Comparison of ENCODE assay signal across 9 cellular contexts in the genomic region with DNA sequence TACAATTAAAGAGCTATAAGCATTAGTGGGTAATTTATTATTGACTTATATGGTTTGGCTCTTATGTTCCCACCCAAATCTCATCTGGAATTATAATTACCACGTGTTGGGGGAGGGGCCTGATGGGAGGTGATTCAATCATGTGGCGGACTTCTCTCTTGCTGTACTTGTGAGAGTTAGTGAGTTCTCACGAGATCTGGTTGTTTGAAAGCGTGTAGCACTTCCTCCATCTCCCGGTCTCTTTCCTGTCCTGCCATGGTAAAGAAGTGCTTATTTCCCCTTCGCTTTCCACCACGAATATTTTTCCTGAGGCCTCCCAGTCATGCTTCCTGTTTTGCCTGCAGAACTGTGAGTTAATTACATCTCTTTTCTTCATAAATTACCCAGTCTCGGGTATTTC. TPM values are rescaled to one million over a fixed set of nuclear protein-coding genes. Genes with fewer than 3 reads are reported as not detected.
DNase-seq lines count a peak whose midpoint lies in the region; ATAC-seq lines count a peak whose summit lies in the region.
"Had no signal": no experiment of that assay in that cellular context is flagged by ENCODE, and none has a peak within 500 bp of the region (broad histone marks: within the 10 kb centered on the region; RNA-seq: fewer than 3 reads in every experiment).

No MANE protein-coding gene starts in this region.

- H3K4me1 ChIP-seq in SJCRH30, result no peaks in the 10 kb centered on the region

- peak; percentile 77 for ATAC-seq in activated CD4-positive, alpha-beta T cell treated with anti-CD3 and anti-CD28 coated beads for 36 hours
- ATAC-seq in HG02870 (IDR thresholded peaks at IDR 0.05; ENCODE audit: unreplicated experiment), result peak; percentile 72
- peak in 1 of 2 donors; percentile 42 for ATAC-seq in naive thymus-derived CD8-positive, alpha-beta T cell

- peak overlapping the region; percentile 2 for H3K27ac Mint-ChIP-seq in activated CD4-positive, alpha-beta T cell treated with anti-CD3 and anti-CD28 coated beads for 36 hours
- H3K27ac Mint-ChIP-seq in T-helper 2 cell treated with Interferon-gamma antibody and Interleukin-4, amounts not matched to agents 5 μg/mL and 100 μg/mL, for 36 hours, result no peak overlapping the region
- H3K27ac Mint-ChIP-seq in naive thymus-derived CD8-positive, alpha-beta T cell, result peak overlapping the region in 7 of 10 donors; percentile 6 to 72 (median 57)

- no peaks in the 10 kb centered on the region for H3K9me3 Mint-ChIP-seq in activated CD4-positive, alpha-beta T cell treated with anti-CD3 and anti-CD28 coated beads for 36 hours (ENCODE audit: low read depth)
- no peaks in the 10 kb centered on the region for H3K9me3 Mint-ChIP-seq in T-helper 2 cell treated with Interferon-gamma antibody and Interleukin-4, amounts not matched to agents 5 μg/mL and 100 μg/mL, for 36 hours
- no peaks in the 10 kb centered on the region for H3K9me3 Mint-ChIP-seq in naive thymus-derived CD8-positive, alpha-beta T cell

- POLR2A ChIA-PET in activated CD4-positive, alpha-beta T cell treated with anti-CD3 and anti-CD28 coated beads for 36 hours (lab: Charles Lee), result no interaction called here
- POLR2A ChIA-PET in naive thymus-derived CD8-positive, alpha-beta T cell (lab: Charles Lee), result no interaction called here

- H3K9me3 ChIP-seq in SJCRH30 (replicated peaks), result no peaks in the 10 kb centered on the region

- no peaks in the 10 kb centered on the region for H3K27me3 ChIP-seq in SJCRH30

- peaks cover 2% of the 10 kb centered on the region for H3K27me3 Mint-ChIP-seq in activated CD4-positive, alpha-beta T cell treated with anti-CD3 and anti-CD28 coated beads for 36 hours
- H3K27me3 Mint-ChIP-seq in T-helper 2 cell treated with Interferon-gamma antibody and Interleukin-4, amounts not matched to agents 5 μg/mL and 100 μg/mL, for 36 hours (ENCODE audit: low read depth), result peaks cover 9% of the 10 kb centered on the region
- peaks cover 2 to 6% (median 5%) of the 10 kb centered on the region in 5 donors for H3K27me3 Mint-ChIP-seq in naive thymus-derived CD8-positive, alpha-beta T cell

- H3K36me3 Mint-ChIP-seq in activated CD4-positive, alpha-beta T cell treated with anti-CD3 and anti-CD28 coated beads for 36 hours (ENCODE audit: low read depth), result no peaks in the 10 kb centered on the region
- H3K36me3 Mint-ChIP-seq in T-helper 2 cell treated with Interferon-gamma antibody and Interleukin-4, amounts not matched to agents 5 μg/mL and 100 μg/mL, for 36 hours (ENCODE audit: low read depth), result no peaks in the 10 kb centered on the region
- H3K36me3 Mint-ChIP-seq in naive thymus-derived CD8-positive, alpha-beta T cell, result no peaks in the 10 kb centered on the region

- CTCF ChIA-PET in activated CD4-positive, alpha-beta T cell treated with anti-CD3 and anti-CD28 coated beads for 36 hours (lab: Charles Lee), result interaction anchor here (0.8 to 1.2 kb wide), 2 partner anchors 31 to 209 kb away, joined by 3 to 4 read pairs; no protein-coding TSS in a partner anchor

- H3K4me3 Mint-ChIP-seq in activated CD4-positive, alpha-beta T cell treated with anti-CD3 and anti-CD28 coated beads for 36 hours, result peak overlapping the region; percentile 64
- H3K4me3 Mint-ChIP-seq in T-helper 2 cell treated with Interferon-gamma antibody and Interleukin-4, amounts not matched to agents 5 μg/mL and 100 μg/mL, for 36 hours, result peak overlapping the region; percentile 83
- H3K4me3 Mint-ChIP-seq in naive thymus-derived CD8-positive, alpha-beta T cell, result peak overlapping the region; percentile 52 to 84 (median 76)

- peak; percentile 29 for DNase-seq in activated CD4-positive, alpha-beta T cell treated with anti-CD3 and anti-CD28 coated beads for 36 hours
- DNase-seq in activated CD4-positive, alpha-beta T cell treated with anti-CD3 and anti-CD28 coated beads for 1 hour, result no peak
- no peak for DNase-seq in T-helper 2 cell treated with Interferon-gamma antibody and Interleukin-4, amounts not matched to agents 5 μg/mL and 100 μg/mL, for 36 hours (ENCODE audit: low spot score)
- DNase-seq in naive thymus-derived CD8-positive, alpha-beta T cell, result no peak
- no peak for DNase-seq in SJCRH30
- no peak for DNase-seq in cerebellar nuclear complex (lab: John Stamatoyannopoulos, UW)
- DNase-seq in NCI-H226, result no peak
- DNase-seq: NCI-H2171 treated with DMSO at 0.1 percent for 48 hours had no signal

- H3K4me3 ChIP-seq in SJCRH30, result no peak overlapping the region

- no peak overlapping the region for H3K27ac ChIP-seq in SJCRH30

- peaks cover 14% of the 10 kb centered on the region for H3K4me1 Mint-ChIP-seq in activated CD4-positive, alpha-beta T cell treated with anti-CD3 and anti-CD28 coated beads for 36 hours
- peaks cover 7% of the 10 kb centered on the region for H3K4me1 Mint-ChIP-seq in T-helper 2 cell treated with Interferon-gamma antibody and Interleukin-4, amounts not matched to agents 5 μg/mL and 100 μg/mL, for 36 hours (ENCODE audit: low read depth)
- peaks cover 3 to 14% (median 10%) of the 10 kb centered on the region in 4 donors for H3K4me1 Mint-ChIP-seq in naive thymus-derived CD8-positive, alpha-beta T cell

- intact Hi-C loops in activated CD4-positive, alpha-beta T cell treated with anti-CD3 and anti-CD28 coated beads for 36 hours (cut with DNase I, micrococcal nuclease), result no loop called here

- H3K36me3 ChIP-seq in SJCRH30, result no peaks in the 10 kb centered on the region

RNA-seq across cellular contexts. Expression of a gene that starts 28.1 kb away (rescaled TPM):
- total RNA-seq in activated CD4-positive, alpha-beta T cell treated with anti-CD3 and anti-CD28 coated beads for 36 hours, result 100 to 1,000 TPM in 1 of 2 experiments, 10 to 100 TPM in 1; 85.4 to 112 TPM
- 10 to 100 TPM; 77.9 to 83.8 TPM for total RNA-seq in naive thymus-derived CD8-positive, alpha-beta T cell
- polyA plus RNA-seq in naive thymus-derived CD8-positive, alpha-beta T cell, result 10 to 100 TPM; 12.8 to 27.4 (median 21.1) TPM
- 29.9 and 39.9 TPM in 2 replicates for total RNA-seq in SJCRH30 (2014; rRNA removed; shearing (Covaris generic))
